32 cellular contexts compared by ENCODE assay signal in genomic region chr1:76430532-76430931, GRCh38.
"Had no signal": no experiment of that assay in that cellular context is flagged by ENCODE, and none has a peak within 500 bp of the region (broad histone marks: within the 10 kb centered on the region; RNA-seq: fewer than 3 reads in every experiment).

No MANE protein-coding gene starts in this region.

- H3K4me3 ChIP-seq: adrenal gland, Peyer's patch, SJSA1 had no signal

- H3K36me3 Mint-ChIP-seq: activated naive CD4-positive, alpha-beta T cell treated with anti-CD3 and anti-CD28 coated beads, Interleukin-2, amount 50 U/mL, for 72 hours; brain had no signal

- ATAC-seq: activated CD8-positive, alpha-beta T cell treated with anti-CD3 and anti-CD28 coated beads for 36 hours; activated naive CD4-positive, alpha-beta T cell treated with anti-CD3 and anti-CD28 coated beads, Interleukin-2, amount 50 U/mL, for 72 hours; PC-3 had no signal

- DNase-seq: activated CD4-positive, alpha-beta T cell treated with anti-CD3 and anti-CD28 coated beads for 1 hour; activated CD4-positive, alpha-beta T cell treated with anti-CD3 and anti-CD28 coated beads, Interleukin-2, amount 10 ng/mL, durations not matched to agents 24 days and 14 days; activated CD4-positive, alpha-beta T cell treated with anti-CD3 and anti-CD28 coated beads, Interleukin-2, amount 50 U/mL, for 4 hours; activated CD4-positive, CD25-positive, alpha-beta regulatory T cell; activated CD8-positive, alpha-beta T cell treated with anti-CD3 and anti-CD28 coated beads for 36 hours; activated gamma-delta T cell; activated naive CD4-positive, alpha-beta T cell treated with Interleukin-2 at 50 U/mL for 16 hours; activated T-cell treated with anti-CD3 and anti-CD28 coated beads, Interleukin-2, amount 50 U/mL, for 1 hour; adrenal gland; caudate nucleus; cerebellar nuclear complex; Karpas-422; KBM-7; NCI-H1105; NCI-H1417 treated with DMSO at 0.1 percent for 48 hours; NCI-H187 treated with DMSO at 0.1 percent for 48 hours; NCI-H2081; NCI-H345; NCI-H524 treated with DMSO at 0.1 percent for 48 hours; PC-3; Peyer's patch; RPMI8226; SHP77 treated with DMSO at 0.1 percent for 48 hours; SW 1271; T-helper 1 cell; T-helper 2 cell; T-helper 9 cell; WERI-Rb-1 had no signal

- H3K27me3 Mint-ChIP-seq: activated CD8-positive, alpha-beta T cell treated with anti-CD3 and anti-CD28 coated beads for 36 hours; brain had no signal

- H3K4me1 Mint-ChIP-seq: activated CD4-positive, alpha-beta T cell treated with anti-CD3 and anti-CD28 coated beads, Interleukin-2, amount 10 ng/mL, durations not matched to agents 24 days and 14 days had no signal

- H3K9me3 Mint-ChIP-seq: activated CD8-positive, alpha-beta T cell treated with anti-CD3 and anti-CD28 coated beads for 36 hours; activated T-helper 2 cell treated with anti-CD3 and anti-CD28 coated beads, Interferon-gamma antibody, Interleukin-2, Interleukin-4, amounts not matched to agents 10 μg/mL and 5 μg/mL and 100 μg/mL, durations not matched to agents 14 hours and 24 hours and 36 hours had no signal

- H3K27ac Mint-ChIP-seq: activated CD4-positive, alpha-beta T cell treated with anti-CD3 and anti-CD28 coated beads, Interleukin-2, amount 10 ng/mL, durations not matched to agents 24 days and 14 days; activated CD8-positive, alpha-beta T cell treated with anti-CD3 and anti-CD28 coated beads for 36 hours; activated T-helper 2 cell treated with anti-CD3 and anti-CD28 coated beads, Interferon-gamma antibody, Interleukin-2, Interleukin-4, amounts not matched to agents 10 μg/mL and 5 μg/mL and 100 μg/mL, durations not matched to agents 14 hours and 24 hours and 36 hours; brain had no signal

- H3K4me3 Mint-ChIP-seq: activated CD4-positive, alpha-beta T cell treated with anti-CD3 and anti-CD28 coated beads, Interleukin-2, amount 10 ng/mL, durations not matched to agents 24 days and 14 days; activated CD8-positive, alpha-beta T cell treated with anti-CD3 and anti-CD28 coated beads for 36 hours; brain had no signal
